12 cellular contexts compared by ENCODE assay signal in genomic region chr11:62921201-62921572, GRCh38.
DNase-seq lines count a peak whose midpoint lies in the region.
"Had no signal": no experiment of that assay in that cellular context is flagged by ENCODE, and none has a peak within 500 bp of the region (broad histone marks: within the 10 kb centered on the region; RNA-seq: fewer than 3 reads in every experiment).

A gene with protein sequence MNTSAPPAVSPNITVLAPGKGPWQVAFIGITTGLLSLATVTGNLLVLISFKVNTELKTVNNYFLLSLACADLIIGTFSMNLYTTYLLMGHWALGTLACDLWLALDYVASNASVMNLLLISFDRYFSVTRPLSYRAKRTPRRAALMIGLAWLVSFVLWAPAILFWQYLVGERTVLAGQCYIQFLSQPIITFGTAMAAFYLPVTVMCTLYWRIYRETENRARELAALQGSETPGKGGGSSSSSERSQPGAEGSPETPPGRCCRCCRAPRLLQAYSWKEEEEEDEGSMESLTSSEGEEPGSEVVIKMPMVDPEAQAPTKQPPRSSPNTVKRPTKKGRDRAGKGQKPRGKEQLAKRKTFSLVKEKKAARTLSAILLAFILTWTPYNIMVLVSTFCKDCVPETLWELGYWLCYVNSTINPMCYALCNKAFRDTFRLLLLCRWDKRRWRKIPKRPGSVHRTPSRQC (minus strand): TSS chr11:62921363. CDS start chr11:62911100, 10,263 bp downstream.

- peaks cover 6 to 18% of the 10 kb centered on the region in 2 donors for H3K4me1 ChIP-seq in mucosa of rectum (ENCODE audit: control insufficient read depth in 2 of 2, insufficient read depth in 2 of 2, low read length in 2 of 2)

- H3K36me3 ChIP-seq in mucosa of rectum (ENCODE audit: control insufficient read depth in 2 of 2, insufficient read depth in 2 of 2, low read length in 2 of 2): no peaks in the 10 kb centered on the region

- H3K27ac ChIP-seq in caudate nucleus (ENCODE audit: low read depth, low read length) (peak within 1 kb of the TSS; percentile 65), mucosa of rectum (ENCODE audit: low read depth in 2 of 2, low read length in 2 of 2) (peak within 1 kb of the TSS in 1 of 2 donors; percentile 9)

- H3K4me3 ChIP-seq in mucosa of rectum (ENCODE audit: low read length in 2 of 2): peak within 1 kb of the TSS; percentile 60 to 65

- peak within 1 kb of the TSS in 1 of 2 donors; percentile 52 for H3K9ac ChIP-seq in mucosa of rectum (ENCODE audit: low read depth in 1 of 2, low read length in 2 of 2)

- H3K27me3 ChIP-seq in mucosa of rectum (ENCODE audit: control insufficient read depth in 2 of 2, insufficient read depth in 2 of 2, low read length in 2 of 2): peaks cover 24 to 29% of the 10 kb centered on the region in 2 donors

- DNase-seq in 8988T (peak; percentile 86), NCI-H1694 (lab: John Stamatoyannopoulos, UW) (peak; percentile 36), caudate nucleus (lab: John Stamatoyannopoulos, UW) (peak in 47 of 61 donors; percentile 13 to 90 (median 63)), midbrain (lab: John Stamatoyannopoulos, UW) (no peak), pons (ENCODE audit: low spot score) (no peak), NCI-H2196 treated with DMSO at 0.1 percent for 48 hours (lab: John Stamatoyannopoulos, UW; ENCODE audit: unreplicated experiment) (no peak), NCI-H524 treated with DMSO at 0.1 percent for 48 hours (lab: John Stamatoyannopoulos, UW) (no peak)
- DNase-seq: activated CD8-positive, alpha-beta T cell treated with anti-CD3 and anti-CD28 coated beads, Interleukin-2, amount 10 ng/mL, durations not matched to agents 7 days and 5 days; activated naive CD4-positive, alpha-beta T cell; immature natural killer cell; NCI-H1930 had no signal

- H3K9me3 ChIP-seq in mucosa of rectum (ENCODE audit: control insufficient read depth in 2 of 2, low read length in 2 of 2): no peaks in the 10 kb centered on the region

Comparison
In these comparisons a context has a peak if more than half of its experiments do, and no peak if none do; other contexts are left out.
1. DNase-seq: peak in 8988T (single experiment), NCI-H1694 (single experiment) and caudate nucleus (47 of 61); none in midbrain (single experiment), pons (single experiment), NCI-H2196 treated with DMSO at 0.1 percent for 48 hours (single experiment) and NCI-H524 treated with DMSO at 0.1 percent for 48 hours (single experiment).